Comparison of ENCODE assay signal across 9 cellular contexts in the genomic region with DNA sequence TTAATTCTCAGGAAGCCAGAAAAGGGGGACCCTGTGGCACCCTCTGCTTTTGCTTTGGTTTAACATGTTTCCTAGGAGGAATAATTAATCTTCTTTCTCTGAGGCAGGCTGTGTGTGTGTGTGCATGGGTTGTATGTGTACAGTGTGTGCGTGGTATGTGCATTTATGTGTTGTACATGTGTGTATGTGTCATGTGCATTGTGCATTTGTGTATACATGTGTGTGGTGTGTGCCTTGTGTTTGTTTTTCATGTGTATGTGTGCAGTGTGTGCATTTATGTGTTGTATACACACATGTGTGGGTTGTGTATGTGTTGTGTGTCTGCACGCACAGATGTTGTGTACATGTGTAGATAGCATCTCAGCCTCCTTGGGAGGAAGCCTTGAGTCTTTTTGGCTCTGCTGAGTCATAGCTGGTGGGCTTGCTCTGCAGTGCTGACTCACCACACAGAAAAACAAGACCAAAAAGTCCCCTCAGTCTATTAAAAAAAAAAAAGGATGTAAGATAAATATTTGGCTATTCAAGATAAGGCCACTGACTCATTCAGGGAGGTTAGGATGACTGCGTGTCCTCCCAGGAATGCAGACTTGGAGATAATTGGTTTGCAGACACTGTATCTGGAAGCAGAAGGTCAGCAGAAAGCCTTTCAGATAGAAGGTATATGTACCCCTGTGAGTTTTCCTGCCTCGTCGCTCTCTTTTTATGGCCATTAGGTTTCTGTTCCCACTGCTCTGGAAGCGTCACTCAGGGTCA. TPM values are rescaled to one million over a fixed set of nuclear protein-coding genes. Genes with fewer than 3 reads are reported as not detected.
DNase-seq lines count a peak whose midpoint lies in the region; ATAC-seq and TF ChIP-seq lines count a peak whose summit lies in the region.
"Had no signal": no experiment of that assay in that cellular context is flagged by ENCODE, and none has a peak within 500 bp of the region (broad histone marks: within the 10 kb centered on the region; RNA-seq: fewer than 3 reads in every experiment).

No MANE protein-coding gene starts in this region.

- peak overlapping the region; percentile 56 for H3K27ac Mint-ChIP-seq in activated CD8-positive, alpha-beta T cell treated with anti-CD3 and anti-CD28 coated beads for 36 hours

- H3K27me3 ChIP-seq in foreskin keratinocyte: no peaks in the 10 kb centered on the region
- H3K27me3 ChIP-seq: BLaER1 had no signal

- DNase-seq in NOMO-1 treated with DMSO at 0.1 percent for 48 hours (lab: John Stamatoyannopoulos, UW; ENCODE audit: unreplicated experiment): peak; percentile 30
- no peak for DNase-seq in NOMO-1 treated with dmso at 0.1 percent for 144 hours (lab: John Stamatoyannopoulos, UW; ENCODE audit: unreplicated experiment)
- DNase-seq in HuH-7 (ENCODE audit: low spot score): peak; percentile 95
- peak; percentile 60 for DNase-seq in activated CD8-positive, alpha-beta T cell treated with anti-CD3 and anti-CD28 coated beads for 36 hours
- peak; percentile 88 to 91 for DNase-seq in foreskin keratinocyte
- no peak for DNase-seq in sciatic nerve (ENCODE audit: low spot score)
- DNase-seq in NCI-H187 (lab: John Stamatoyannopoulos, UW): no peak

- CTCF ChIA-PET in activated CD8-positive, alpha-beta T cell treated with anti-CD3 and anti-CD28 coated beads for 36 hours (lab: Charles Lee): interaction anchor here (1.2 to 6.1 kb wide), 2 partner anchors 14 to 32 kb away, joined by 5 to 33 read pairs; no protein-coding TSS in a partner anchor

- intact Hi-C loops in activated CD8-positive, alpha-beta T cell treated with anti-CD3 and anti-CD28 coated beads for 36 hours (cut with micrococcal nuclease): no loop called here
- intact Hi-C loops in sciatic nerve (cut with DNase I): no loop called here

- peak; percentile 77 for ATAC-seq in activated CD8-positive, alpha-beta T cell treated with anti-CD3 and anti-CD28 coated beads for 36 hours
- peak; percentile 71 for ATAC-seq in foreskin keratinocyte
- ATAC-seq in sciatic nerve: peak; percentile 68
- ATAC-seq in GM19467 (IDR thresholded peaks at IDR 0.05; ENCODE audit: unreplicated experiment): no peak

- no peak overlapping the region for H3K4me3 Mint-ChIP-seq in activated CD8-positive, alpha-beta T cell treated with anti-CD3 and anti-CD28 coated beads for 36 hours

- POLR2A ChIA-PET in activated CD8-positive, alpha-beta T cell treated with anti-CD3 and anti-CD28 coated beads for 36 hours (lab: Charles Lee): interaction anchor here (1.0 to 2.6 kb wide), 3 partner anchors 9 to 14 kb away, joined by 3 to 10 read pairs (median 9); no protein-coding TSS in a partner anchor

- no peaks in the 10 kb centered on the region for H3K9me3 Mint-ChIP-seq in activated CD8-positive, alpha-beta T cell treated with anti-CD3 and anti-CD28 coated beads for 36 hours

- TF ChIP-seq CTCF in activated CD8-positive, alpha-beta T cell treated with anti-CD3 and anti-CD28 coated beads for 36 hours (IDR thresholded peaks at IDR 0.05): no peak
- no peak for TF ChIP-seq CTCF in foreskin keratinocyte (conservative IDR thresholded peaks at IDR 0.05)

- peaks cover 21% of the 10 kb centered on the region for H3K36me3 Mint-ChIP-seq in activated CD8-positive, alpha-beta T cell treated with anti-CD3 and anti-CD28 coated beads for 36 hours (ENCODE audit: low read depth)

- H3K4me1 ChIP-seq in foreskin keratinocyte: peaks cover 28% of the 10 kb centered on the region

- H3K27me3 Mint-ChIP-seq in activated CD8-positive, alpha-beta T cell treated with anti-CD3 and anti-CD28 coated beads for 36 hours: no peaks in the 10 kb centered on the region

- no peak overlapping the region for H3K27ac ChIP-seq in foreskin keratinocyte
- H3K27ac ChIP-seq: BLaER1 had no signal

- H3K4me1 Mint-ChIP-seq in activated CD8-positive, alpha-beta T cell treated with anti-CD3 and anti-CD28 coated beads for 36 hours (ENCODE audit: low read depth): peaks cover 27% of the 10 kb centered on the region

RNA-seq across cellular contexts. Expression of a gene that starts 58.6 kb away (rescaled TPM):
- 10 to 100 TPM; 27.7 to 28.5 TPM for total RNA-seq in activated CD8-positive, alpha-beta T cell treated with anti-CD3 and anti-CD28 coated beads for 36 hours
- 15.7 and 16.2 TPM in 2 replicates for total RNA-seq in foreskin keratinocyte
- polyA plus RNA-seq in foreskin keratinocyte: 8.6 and 11.1 TPM in 2 replicates
- total RNA-seq in sciatic nerve: 22.5 TPM

Comparison
In these comparisons a context has a peak if more than half of its experiments do, and no peak if none do; other contexts are left out.
1. DNase-seq: peak in NOMO-1 treated with DMSO at 0.1 percent for 48 hours (single experiment), HuH-7 (single experiment), activated CD8-positive, alpha-beta T cell treated with anti-CD3 and anti-CD28 coated beads for 36 hours (single experiment) and foreskin keratinocyte (2 of 2); none in NOMO-1 treated with dmso at 0.1 percent for 144 hours (single experiment), sciatic nerve (single experiment) and NCI-H187 (0 of 2).